Comparison of ENCODE assay signal across 9 cellular contexts in the genomic region with DNA sequence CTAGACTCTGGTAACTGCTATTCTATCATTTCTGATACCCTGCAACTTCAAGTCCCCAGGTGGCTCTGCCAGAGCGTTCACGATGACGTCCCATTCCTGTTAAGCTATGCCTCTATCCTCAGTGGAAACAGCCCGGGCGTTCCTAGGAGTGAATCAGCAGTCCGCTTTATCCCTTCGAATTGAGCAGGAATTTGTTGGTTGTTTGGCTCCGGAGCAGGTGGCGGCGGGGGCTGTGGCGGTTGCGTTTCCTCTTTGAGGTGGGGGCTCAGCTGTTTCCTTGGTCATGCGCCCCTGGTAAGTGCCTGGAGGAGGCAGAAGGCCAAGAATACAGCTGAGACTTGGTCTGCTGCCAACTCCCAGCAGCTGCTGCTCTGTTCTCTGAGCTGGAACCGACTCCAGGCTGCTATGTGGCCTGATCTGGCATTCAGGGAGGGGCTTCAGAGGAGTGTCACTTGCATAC. TPM values are rescaled to one million over a fixed set of nuclear protein-coding genes. Genes with fewer than 3 reads are reported as not detected.
DNase-seq lines count a peak whose midpoint lies in the region; ATAC-seq and TF ChIP-seq lines count a peak whose summit lies in the region.
"Had no signal": no experiment of that assay in that cellular context is flagged by ENCODE, and none has a peak within 500 bp of the region (broad histone marks: within the 10 kb centered on the region; RNA-seq: fewer than 3 reads in every experiment).

No MANE protein-coding gene starts in this region.

- H3K4me1 ChIP-seq in ACC112 (ENCODE audit: control insufficient read depth, insufficient read depth, low read length, unreplicated experiment), result peaks cover 15% of the 10 kb centered on the region
- H3K4me1 ChIP-seq in ascending aorta, result no peaks in the 10 kb centered on the region
- no peaks in the 10 kb centered on the region for H3K4me1 ChIP-seq in upper lobe of left lung

- WGBS in upper lobe of left lung, 2 donors, result 19 to 28% methylated on average over 9 to 14 of the region's 14 CpGs

- ATAC-seq in GM21786 (IDR thresholded peaks at IDR 0.05; ENCODE audit: unreplicated experiment), result peak; percentile 79
- ATAC-seq in upper lobe of left lung (ENCODE audit: low FRiP score in 2 of 2), result peak in 1 of 2 donors; percentile 62
- ATAC-seq in GM21619 (IDR thresholded peaks at IDR 0.05; ENCODE audit: unreplicated experiment), result no peak

- H3K27me3 ChIP-seq in ACC112 (ENCODE audit: insufficient read depth, low read length) (no peaks in the 10 kb centered on the region), ascending aorta (no peaks in the 10 kb centered on the region), kidney epithelial cell (ENCODE audit: control insufficient read depth, insufficient read depth, low read length) (no peaks in the 10 kb centered on the region), upper lobe of left lung (no peaks in the 10 kb centered on the region)

- H3K79me2 ChIP-seq in ACC112 (ENCODE audit: control insufficient read depth, insufficient read depth, low read length, unreplicated experiment), result no peaks in the 10 kb centered on the region

- TF ChIP-seq CTCF in ascending aorta (IDR thresholded peaks at IDR 0.05) (no peak), kidney epithelial cell (IDR thresholded peaks at IDR 0.05; ENCODE audit: insufficient read depth, low read length, poor library complexity, severe bottlenecking) (no peak), upper lobe of left lung (IDR thresholded peaks at IDR 0.05) (no peak)

- DNase-seq in NCI-H1436 (lab: John Stamatoyannopoulos, UW) (peak; percentile 52), ascending aorta (ENCODE audit: low spot score in 2 of 2) (peak in 1 of 2 donors; percentile 70), kidney epithelial cell (ENCODE audit: low read depth) (peak; percentile 85), upper lobe of left lung (peak; percentile 23 to 63), T-helper 9 cell (no peak)

- intact Hi-C loops in ascending aorta (cut with DNase I), result no loop called here

- H3K4me3 ChIP-seq in ACC112 (ENCODE audit: low read depth, low read length), result no peak overlapping the region
- H3K4me3 ChIP-seq in ascending aorta, result peak overlapping the region; percentile 16 to 55
- peak overlapping the region; percentile 10 for H3K4me3 ChIP-seq in kidney epithelial cell (ENCODE audit: low read depth, low read length)
- H3K4me3 ChIP-seq in upper lobe of left lung, result no peak overlapping the region

- TF ChIP-seq EP300 in upper lobe of left lung (IDR thresholded peaks at IDR 0.05), result no peak

- H3K36me3 ChIP-seq in ACC112 (ENCODE audit: insufficient read depth, low read length) (no peaks in the 10 kb centered on the region), ascending aorta (no peaks in the 10 kb centered on the region), kidney epithelial cell (ENCODE audit: control insufficient read depth, insufficient read depth, low read length) (no peaks in the 10 kb centered on the region), upper lobe of left lung (no peaks in the 10 kb centered on the region)

- H2AFZ ChIP-seq in ACC112 (ENCODE audit: low read length, unreplicated experiment), result peak overlapping the region; percentile 7

- H3K27ac ChIP-seq in ACC112 (ENCODE audit: low read depth, low read length) (no peak overlapping the region), ascending aorta (no peak overlapping the region), upper lobe of left lung (no peak overlapping the region)

- H3K9me3 ChIP-seq in ascending aorta, result no peaks in the 10 kb centered on the region
- H3K9me3 ChIP-seq in upper lobe of left lung, result no peaks in the 10 kb centered on the region

- no peak for TF ChIP-seq POLR2A in upper lobe of left lung (IDR thresholded peaks at IDR 0.05)

RNA-seq across cellular contexts. Expression of gene ARPP21, which starts 25.2 kb away (rescaled TPM):
- total RNA-seq in ascending aorta (not detected), kidney epithelial cell (0.14 and 0.71 TPM in 2 replicates), upper lobe of left lung (not detected)
- total RNA-seq: SK-MEL-5 had no signal

Comparison
In these comparisons a context has a peak if more than half of its experiments do, and no peak if none do; other contexts are left out.
1. H3K4me3 ChIP-seq: peak in ascending aorta (2 of 2) and kidney epithelial cell (single experiment); none in ACC112 (single experiment) and upper lobe of left lung (0 of 4).